ENCODE assay signal across 18 cellular contexts in the genomic region with DNA sequence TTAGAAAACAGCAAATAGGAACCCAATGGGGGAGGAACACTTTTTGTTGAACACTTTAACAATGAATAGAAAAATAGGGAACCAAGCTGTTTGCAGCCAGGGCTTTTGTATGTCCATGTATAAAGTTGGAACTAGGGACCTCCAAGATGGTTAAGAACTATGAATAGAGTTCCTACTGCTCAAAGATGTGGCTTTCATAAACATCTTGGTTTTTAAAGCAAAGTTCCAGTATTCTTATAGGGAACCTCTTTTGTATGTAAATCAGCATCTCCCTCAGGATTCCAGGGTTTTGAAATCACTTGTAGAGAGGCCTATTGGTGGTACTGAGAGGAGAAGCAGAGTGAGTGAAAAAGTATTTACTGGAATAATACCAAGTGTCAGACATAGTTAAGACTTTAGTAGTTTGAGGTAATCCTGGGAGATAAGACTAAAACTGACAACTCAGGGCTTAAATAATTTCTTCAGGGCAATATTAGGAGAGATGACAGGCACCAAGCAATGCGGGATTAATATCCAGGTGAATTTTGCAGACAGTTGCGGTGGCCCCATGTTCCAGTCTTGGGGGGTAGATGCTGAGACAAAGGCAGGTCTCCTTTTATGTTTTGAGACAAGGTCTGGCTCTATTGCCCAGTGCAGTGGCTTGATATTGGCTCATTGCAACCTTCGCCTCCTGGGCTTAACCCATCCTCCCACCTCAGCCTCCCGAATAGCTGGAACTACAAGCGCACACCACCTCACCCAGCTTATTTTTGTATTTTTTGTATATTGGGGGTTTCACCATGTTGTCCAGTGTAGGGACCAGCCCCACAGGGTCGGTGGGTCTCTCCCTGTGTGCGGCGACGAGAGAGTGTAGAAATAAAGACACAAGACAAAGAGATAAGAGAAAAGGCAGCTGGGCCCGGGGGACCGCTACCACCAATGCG. TPM values are rescaled to one million over a fixed set of nuclear protein-coding genes. Genes with fewer than 3 reads are reported as not detected.
DNase-seq lines count a peak whose midpoint lies in the region; ATAC-seq, FAIRE-seq and TF ChIP-seq lines count a peak whose summit lies in the region.
"Had no signal": no experiment of that assay in that cellular context is flagged by ENCODE, and none has a peak within 500 bp of the region (broad histone marks: within the 10 kb centered on the region; RNA-seq: fewer than 3 reads in every experiment).

No MANE protein-coding gene starts in this region.

- H3K27ac Mint-ChIP-seq in activated CD4-positive, alpha-beta T cell treated with anti-CD3 and anti-CD28 coated beads, Interleukin-2, amount 10 ng/mL, durations not matched to agents 24 days and 14 days = peak overlapping the region; percentile 25
- peak overlapping the region; percentile 48 for H3K27ac Mint-ChIP-seq in stimulated activated effector memory CD8-positive, alpha-beta T cell treated with anti-CD3 and anti-CD28 coated beads, Interleukin-12 subunit alpha, Interleukin-12 subunit beta, amount 100 ng/mL, for 72 hours

- H3K4me1 ChIP-seq in endothelial cell of umbilical vein (ENCODE audit: control insufficient read depth, extremely low read depth, insufficient read depth, low read length) = peaks cover 54% of the 10 kb centered on the region
- H3K4me1 ChIP-seq: parathyroid adenoma had no signal

- TF ChIP-seq CTCF in VCaP (conservative IDR thresholded peaks at IDR 0.05) = no peak
- TF ChIP-seq CTCF in endothelial cell of umbilical vein (IDR thresholded peaks at IDR 0.05; ENCODE audit: extremely low read depth in 1 of 2, insufficient read depth in 1 of 2, low read depth in 1 of 2, low read length in 2 of 2) = no peak

- ATAC-seq in stimulated activated effector memory CD8-positive, alpha-beta T cell treated with anti-CD3 and anti-CD28 coated beads, Interleukin-12 subunit alpha, Interleukin-12 subunit beta, amount 100 ng/mL, for 72 hours = no peak
- ATAC-seq in HG02852 (IDR thresholded peaks at IDR 0.05; ENCODE audit: unreplicated experiment) = no peak
- ATAC-seq: gastrocnemius medialis, left lung had no signal

- dilution Hi-C loops in endothelial cell of umbilical vein (cut with MboI; ENCODE audit: extremely low pct_ligation_motif_present, low sequenced_read_pairs) = no loop called here

- H3K79me2 ChIP-seq in endothelial cell of umbilical vein (ENCODE audit: control insufficient read depth, insufficient read depth, low read length) = peaks cover 94% of the 10 kb centered on the region

- BruUV-seq in endothelial cell of umbilical vein (replicated peaks; lab: Mats Ljungman, UMichigan) = no TSS peak

- no peaks in the 10 kb centered on the region for H3K9me3 Mint-ChIP-seq in activated CD4-positive, alpha-beta T cell treated with anti-CD3 and anti-CD28 coated beads, Interleukin-2, amount 10 ng/mL, durations not matched to agents 24 days and 14 days
- H3K9me3 Mint-ChIP-seq in stimulated activated effector memory CD8-positive, alpha-beta T cell treated with anti-CD3 and anti-CD28 coated beads, Interleukin-12 subunit alpha, Interleukin-12 subunit beta, amount 100 ng/mL, for 72 hours = no peaks in the 10 kb centered on the region
- H3K9me3 Mint-ChIP-seq: CD8-positive, alpha-beta memory T cell had no signal

- DNase-seq in activated CD4-positive, alpha-beta T cell treated with anti-CD3 and anti-CD28 coated beads, Interleukin-2, amount 10 ng/mL, durations not matched to agents 24 days and 14 days = no peak
- DNase-seq in activated CD4-positive, alpha-beta T cell treated with anti-CD3 and anti-CD28 coated beads for 1 hour = no peak
- DNase-seq in endothelial cell of umbilical vein (ENCODE audit: low read depth, low spot score) (no peak), hypothalamus (lab: John Stamatoyannopoulos, UW) (no peak), SHP77 treated with DMSO at 0.1 percent for 48 hours (lab: John Stamatoyannopoulos, UW) (no peak)
- no peak for DNase-seq in stimulated activated effector memory CD8-positive, alpha-beta T cell treated with anti-CD3 and anti-CD28 coated beads, Interleukin-12 subunit alpha, Interleukin-12 subunit beta, amount 100 ng/mL, for 72 hours (ENCODE audit: low spot score in 2 of 2)
- DNase-seq: activated CD4-positive, alpha-beta T cell treated with anti-CD3 and anti-CD28 coated beads, Interleukin-2, amount 50 U/mL, for 4 hours; activated T-cell treated with anti-CD3 and anti-CD28 coated beads for 4 hours; CD8-positive, alpha-beta memory T cell; gastrocnemius medialis; left lung; NCI-H1417 treated with DMSO at 0.1 percent for 48 hours; transverse colon had no signal

- peaks cover 57% of the 10 kb centered on the region for H3K36me3 Mint-ChIP-seq in activated CD4-positive, alpha-beta T cell treated with anti-CD3 and anti-CD28 coated beads, Interleukin-2, amount 10 ng/mL, durations not matched to agents 24 days and 14 days (ENCODE audit: low read depth)
- H3K36me3 Mint-ChIP-seq in stimulated activated effector memory CD8-positive, alpha-beta T cell treated with anti-CD3 and anti-CD28 coated beads, Interleukin-12 subunit alpha, Interleukin-12 subunit beta, amount 100 ng/mL, for 72 hours = peaks cover 97% of the 10 kb centered on the region

- intact Hi-C loops in activated CD4-positive, alpha-beta T cell treated with anti-CD3 and anti-CD28 coated beads, Interleukin-2, amount 10 ng/mL, durations not matched to agents 24 days and 14 days (cut with micrococcal nuclease) = no loop called here
- intact Hi-C loops in endothelial cell of umbilical vein (cut with micrococcal nuclease) = no loop called here

- peak overlapping the region; percentile 36 for H3K4me2 ChIP-seq in endothelial cell of umbilical vein (ENCODE audit: insufficient read depth, low read length)

- CTCF ChIA-PET in endothelial cell of umbilical vein (lab: Charles Lee) = interaction anchor here (0.6 to 1.8 kb wide), 4 partner anchors 11 to 78 kb away, joined by 3 to 14 read pairs (median 4); a partner anchor contains a TSS

- no peak for FAIRE-seq in endothelial cell of umbilical vein (lab: Jason Lieb, UNC)
- FAIRE-seq: GM19239, small intestine had no signal

- H4K20me1 ChIP-seq in endothelial cell of umbilical vein (replicated peaks; ENCODE audit: control insufficient read depth, extremely low read depth, insufficient read depth, low read length) = peaks cover 26% of the 10 kb centered on the region

- POLR2A ChIA-PET in endothelial cell of umbilical vein (lab: Charles Lee) = interaction anchor here (1.3 to 15.5 kb wide), 3 partner anchors 11 to 115 kb away, joined by 3 to 222 read pairs (median 7); a partner anchor contains a TSS

- H3K4me3 Mint-ChIP-seq in activated CD4-positive, alpha-beta T cell treated with anti-CD3 and anti-CD28 coated beads, Interleukin-2, amount 10 ng/mL, durations not matched to agents 24 days and 14 days = no peak overlapping the region
- no peak overlapping the region for H3K4me3 Mint-ChIP-seq in stimulated activated effector memory CD8-positive, alpha-beta T cell treated with anti-CD3 and anti-CD28 coated beads, Interleukin-12 subunit alpha, Interleukin-12 subunit beta, amount 100 ng/mL, for 72 hours

- H2AFZ ChIP-seq in endothelial cell of umbilical vein (ENCODE audit: low read depth, low read length) = no peak overlapping the region
- H2AFZ ChIP-seq: parathyroid adenoma had no signal

- H3K27ac ChIP-seq in VCaP (peak overlapping the region; percentile 62), endothelial cell of umbilical vein (ENCODE audit: insufficient read depth, low read depth, low read length) (no peak overlapping the region)
- H3K27ac ChIP-seq: left lung, parathyroid adenoma, transverse colon had no signal

- no peaks in the 10 kb centered on the region for H3K9me3 ChIP-seq in endothelial cell of umbilical vein (replicated peaks; ENCODE audit: control insufficient read depth, insufficient read depth, low read length)
- H3K9me3 ChIP-seq: gastrocnemius medialis, left lung, transverse colon had no signal

- peaks cover 12 to 33% of the 10 kb centered on the region in 2 experiments for H3K36me3 ChIP-seq in endothelial cell of umbilical vein (ENCODE audit: control insufficient read depth in 2 of 2, extremely low read depth in 1 of 2, insufficient read depth in 2 of 2, low read length in 2 of 2)

- no peaks in the 10 kb centered on the region for H3K9me1 ChIP-seq in endothelial cell of umbilical vein (replicated peaks; ENCODE audit: control insufficient read depth, extremely low read depth, insufficient read depth, low read length)

- no peak overlapping the region for H3K4me3 ChIP-seq in endothelial cell of umbilical vein (replicated peaks in 1 of 3; ENCODE audit: insufficient read depth in 1 of 3, low read depth in 1 of 3, low read length in 3 of 3)
- H3K4me3 ChIP-seq: gastrocnemius medialis, left lung, transverse colon had no signal

- no peak overlapping the region for H3K9ac ChIP-seq in endothelial cell of umbilical vein (replicated peaks; ENCODE audit: extremely low read depth, insufficient read depth, low read length)
- H3K9ac ChIP-seq: parathyroid adenoma had no signal

- H3K27me3 Mint-ChIP-seq in activated CD4-positive, alpha-beta T cell treated with anti-CD3 and anti-CD28 coated beads, Interleukin-2, amount 10 ng/mL, durations not matched to agents 24 days and 14 days = no peaks in the 10 kb centered on the region
- H3K27me3 Mint-ChIP-seq: CD8-positive, alpha-beta memory T cell had no signal

- no peaks in the 10 kb centered on the region for H3K27me3 ChIP-seq in endothelial cell of umbilical vein (ENCODE audit: control insufficient read depth in 2 of 2, insufficient read depth in 2 of 2, low read length in 2 of 2)
- H3K27me3 ChIP-seq: gastrocnemius medialis, left lung, transverse colon had no signal

- peaks cover 40% of the 10 kb centered on the region for H3K4me1 Mint-ChIP-seq in activated CD4-positive, alpha-beta T cell treated with anti-CD3 and anti-CD28 coated beads, Interleukin-2, amount 10 ng/mL, durations not matched to agents 24 days and 14 days
- peaks cover 26% of the 10 kb centered on the region for H3K4me1 Mint-ChIP-seq in stimulated activated effector memory CD8-positive, alpha-beta T cell treated with anti-CD3 and anti-CD28 coated beads, Interleukin-12 subunit alpha, Interleukin-12 subunit beta, amount 100 ng/mL, for 72 hours

- no peak for TF ChIP-seq POLR2A in endothelial cell of umbilical vein (IDR thresholded peaks at IDR 0.05; ENCODE audit: low read depth, low read length)

TF ChIP-seq in endothelial cell of umbilical vein, 7 proteins besides CTCF, POLR2A, EP300 and RAD21:
- TF ChIP-seq GATA2 (IDR thresholded peaks at IDR 0.05; ENCODE audit: insufficient read depth, insufficient read length, low read depth, low read length) = no peak

RNA-seq across cellular contexts. Expression of a gene that starts 10.4 kb away (rescaled TPM):
- 9.0 and 9.7 TPM in 2 replicates for total RNA-seq in activated CD4-positive, alpha-beta T cell treated with anti-CD3 and anti-CD28 coated beads, Interleukin-2, amount 10 ng/mL, durations not matched to agents 24 days and 14 days
- 12.7 and 14.5 TPM in 2 replicates for total RNA-seq in endothelial cell of umbilical vein
- polyA plus RNA-seq in endothelial cell of umbilical vein = 1.2 and 1.5 TPM in 2 replicates
- polyA plus RNA-seq in endothelial cell of umbilical vein (2011; cell fraction: cytosol; rRNA removed) = 1.0 and 1.3 TPM in 2 replicates
- 15.9 and 18.5 TPM in 2 replicates for polyA plus RNA-seq in endothelial cell of umbilical vein (2011; cell fraction: nucleus; rRNA removed)
- 0.82 and 1.2 TPM in 2 replicates for polyA plus RNA-seq in endothelial cell of umbilical vein (2012)
- polyA minus RNA-seq in endothelial cell of umbilical vein = 12.0 and 16.2 TPM in 2 replicates
- polyA minus RNA-seq in endothelial cell of umbilical vein (2011; cell fraction: cytosol; rRNA and poly(A)+ RNA removed) = 1.5 TPM
- 47.8 and 76.6 TPM in 2 replicates for polyA minus RNA-seq in endothelial cell of umbilical vein (2011; cell fraction: nucleus; rRNA and poly(A)+ RNA removed)
